ENCODE assay signal across 8 cellular contexts in the genomic region with DNA sequence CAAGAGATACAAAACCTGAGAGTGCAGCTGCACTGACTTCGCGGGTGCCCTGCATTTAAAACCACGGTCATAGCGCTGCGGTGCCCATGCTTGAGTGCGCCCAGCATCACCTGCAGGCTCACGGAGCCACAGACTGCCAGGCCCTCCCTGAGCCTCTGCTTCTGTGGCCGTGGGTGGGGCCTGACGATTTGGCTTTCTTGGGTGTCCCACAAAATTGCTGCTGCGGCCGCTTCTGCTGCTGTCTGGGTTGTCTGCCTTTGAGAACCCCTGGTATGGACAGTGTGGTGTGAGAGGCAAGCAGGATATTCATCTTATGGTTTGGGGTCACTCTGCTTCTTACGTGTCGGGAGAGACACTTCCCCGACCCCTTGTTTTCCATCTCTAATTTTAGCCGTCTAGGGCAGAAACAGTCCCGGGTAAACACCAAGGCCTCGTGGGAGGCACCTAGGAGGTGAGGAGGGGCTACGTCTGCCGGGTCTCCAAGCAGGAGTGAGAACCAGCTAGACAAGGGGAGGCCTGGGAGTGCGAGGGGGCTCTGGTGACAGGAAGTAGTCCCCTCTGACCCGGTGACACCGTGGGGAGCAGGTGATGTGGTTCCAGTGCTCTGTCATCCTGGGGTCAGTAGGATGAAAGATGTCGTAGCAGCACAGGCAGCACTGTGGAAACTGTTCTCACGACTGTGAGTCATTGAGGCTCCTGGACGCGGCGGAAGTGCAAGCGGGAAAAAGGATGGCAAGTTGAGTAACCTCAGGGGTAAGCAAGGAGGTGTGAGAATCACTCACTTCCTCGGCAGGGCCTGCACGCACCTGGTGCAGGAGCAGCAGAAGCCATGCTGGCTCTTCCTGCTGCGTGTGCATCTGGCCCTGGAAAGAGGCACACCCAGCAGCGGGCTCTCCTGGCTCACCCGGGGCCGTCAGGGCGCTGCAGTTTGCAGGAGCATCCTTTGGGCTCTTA.
DNase-seq lines count a peak whose midpoint lies in the region; ATAC-seq and TF ChIP-seq lines count a peak whose summit lies in the region.

No MANE protein-coding gene starts in this region.

- H4K91ac ChIP-seq in IMR-90 (ENCODE audit: insufficient read depth, low read depth, low read length): peak overlapping the region; percentile 13; the same call in 1 of the 2 replicates

- no peak overlapping the region for H3K4me2 ChIP-seq in IMR-90 (ENCODE audit: low read depth, low read length)

- H2BK120ac ChIP-seq in IMR-90 (ENCODE audit: low read depth, low read length): peak overlapping the region; percentile 47; the same call in 1 of the 2 replicates

- peak overlapping the region; percentile 76 for H2AK9ac ChIP-seq in IMR-90 (replicated peaks; ENCODE audit: low read depth, low read length, poor library complexity)

- 0 out of 2 replicates have a peak overlapping the region, but pooled peaks have one; percentile 2 for H3K23ac ChIP-seq in IMR-90 (ENCODE audit: low read depth, low read length)

- peak overlapping the region; percentile 54; the same call in 1 of the 2 replicates for H2AK5ac ChIP-seq in IMR-90 (ENCODE audit: low read depth, low read length)

- H3K4me1 ChIP-seq in IMR-90 (ENCODE audit: control insufficient read depth, insufficient read depth, low read length): peaks cover 20% of the 10 kb centered on the region

- in situ Hi-C loops in IMR-90 (cut with MboI; ENCODE audit: low sequenced_read_pairs): no loop called here

- CTCF ChIA-PET in IMR-90 (lab: Yijun Ruan, JAX): no interaction called here
- CTCF ChIA-PET in activated CD4-positive, alpha-beta memory T cell treated with anti-CD3 and anti-CD28 coated beads for 36 hours (lab: Charles Lee): interaction anchor here (0.5 kb wide), 1 partner anchor 605 kb away, joined by 3 read pairs; no protein-coding TSS in a partner anchor

- peak overlapping the region; percentile 44 for H3K4me3 Mint-ChIP-seq in activated CD4-positive, alpha-beta memory T cell treated with anti-CD3 and anti-CD28 coated beads for 36 hours

- H3K36me3 Mint-ChIP-seq in activated CD4-positive, alpha-beta memory T cell treated with anti-CD3 and anti-CD28 coated beads for 36 hours: no peaks in the 10 kb centered on the region

- DNase-seq in IMR-90: peak; percentile 86
- peak; percentile 87 for DNase-seq in activated CD4-positive, alpha-beta memory T cell treated with anti-CD3 and anti-CD28 coated beads for 36 hours
- peak; percentile 70 for DNase-seq in epithelial cell of prostate (ENCODE audit: low read depth, low spot score)
- peak; percentile 70 for DNase-seq in stimulated activated CD4-positive, alpha-beta T cell treated with anti-CD3 and anti-CD28 coated beads, Interleukin-4, amount 100 ng/mL, for 24 hours
- no peak for DNase-seq in NCI-H187 treated with DMSO at 0.1 percent for 48 hours (lab: John Stamatoyannopoulos, UW)
- no peak for DNase-seq in amniotic stem cell (lab: John Stamatoyannopoulos, UW)

- H3K36me3 ChIP-seq in IMR-90 (ENCODE audit: control insufficient read depth, insufficient read depth, low read length): no peaks in the 10 kb centered on the region

- 74% methylated on average over 20 of the region's 35 CpGs; no CpG with 5 or more reads in 1 of the 2 experiments for WGBS in IMR-90 (ENCODE audit: extremely low coverage in 2 of 2, insufficient read length in 1 of 2), 2 experiments

- H3K18ac ChIP-seq in IMR-90 (ENCODE audit: low read depth, low read length): no peak overlapping the region

- H3K4me1 Mint-ChIP-seq in activated CD4-positive, alpha-beta memory T cell treated with anti-CD3 and anti-CD28 coated beads for 36 hours (ENCODE audit: low read depth): peaks cover 36% of the 10 kb centered on the region

- no peaks in the 10 kb centered on the region for H3K27me3 ChIP-seq in IMR-90 (ENCODE audit: control insufficient read depth, insufficient read depth, low read length)

- H3K9me3 ChIP-seq in IMR-90 (ENCODE audit: control insufficient read depth, insufficient read depth, low read length): no peaks in the 10 kb centered on the region

- dilution Hi-C loops in IMR-90 (cut with HindIII; ENCODE audit: low sequenced_read_pairs, unreplicated experiment): no loop called here

- peak; percentile 18 for ATAC-seq in IMR-90 (ENCODE audit: low read depth)
- ATAC-seq in GM18511 (IDR thresholded peaks at IDR 0.05; ENCODE audit: unreplicated experiment): no peak
- ATAC-seq in HG03432 (IDR thresholded peaks at IDR 0.05; ENCODE audit: unreplicated experiment): no peak

- BruUV-seq in IMR-90 (replicated peaks; lab: Mats Ljungman, UMichigan): no TSS peak

- H3K14ac ChIP-seq in IMR-90 (replicated peaks; ENCODE audit: low read depth, low read length): no peak overlapping the region

- peaks cover 18% of the 10 kb centered on the region for H3K9me1 ChIP-seq in IMR-90 (ENCODE audit: insufficient read depth, low read length)

- no peak overlapping the region for H3K4me3 ChIP-seq in IMR-90 (ENCODE audit: insufficient read depth, low read depth, low read length)

- H3K9ac ChIP-seq in IMR-90 (ENCODE audit: low read depth, low read length): no peak overlapping the region

- TF ChIP-seq CTCF in IMR-90 (conservative IDR thresholded peaks at IDR 0.05; ENCODE audit: low read depth, low read length): no peak

- H3K27ac Mint-ChIP-seq in activated CD4-positive, alpha-beta memory T cell treated with anti-CD3 and anti-CD28 coated beads for 36 hours: peak overlapping the region; percentile 79

- H2AFZ ChIP-seq in IMR-90 (replicated peaks; ENCODE audit: low read length, poor library complexity): peak overlapping the region; percentile 6

- intact Hi-C loops in IMR-90 (cut with micrococcal nuclease): no loop called here
- intact Hi-C loops in activated CD4-positive, alpha-beta memory T cell treated with anti-CD3 and anti-CD28 coated beads for 36 hours (cut with micrococcal nuclease): loop anchor here (2.0 kb wide), 1 partner anchor 56 kb away; no protein-coding TSS in a partner anchor

- H2BK15ac ChIP-seq in IMR-90 (ENCODE audit: low read depth, low read length): no peak overlapping the region

- no peak for TF ChIP-seq POLR2A in IMR-90 (IDR thresholded peaks at IDR 0.05; ENCODE audit: low read depth, low read length)

- no peak overlapping the region for H4K5ac ChIP-seq in IMR-90 (ENCODE audit: low read depth, low read length)

- POLR2A ChIA-PET in IMR-90 (lab: Charles Lee; ENCODE audit: unreplicated experiment): no interaction called here
- POLR2A ChIA-PET in activated CD4-positive, alpha-beta memory T cell treated with anti-CD3 and anti-CD28 coated beads for 36 hours (lab: Charles Lee): no interaction called here

- H3K56ac ChIP-seq in IMR-90 (ENCODE audit: extremely low read depth, insufficient read depth, low read length): no peak overlapping the region

- TF ChIP-seq RAD21 in IMR-90 (IDR thresholded peaks at IDR 0.05; ENCODE audit: low read length): peak; percentile 5; the same call in 1 of the 2 replicates

- H3K79me1 ChIP-seq in IMR-90 (ENCODE audit: low read depth in 1 of 2, low read length in 2 of 2): peaks cover 51 to 82% of the 10 kb centered on the region in 2 experiments

- peak overlapping the region; percentile 39; the same call in 1 of the 2 replicates for H2BK20ac ChIP-seq in IMR-90 (ENCODE audit: low read depth, low read length)

- H4K8ac ChIP-seq in IMR-90 (ENCODE audit: low read depth in 2 of 2, low read length in 2 of 2): peak overlapping the region in 1 of 2 experiments; percentile 46; a peak in 2 of 4 replicates

- no peaks in the 10 kb centered on the region for H4K20me1 ChIP-seq in IMR-90 (ENCODE audit: insufficient read depth, low read length)

- H2BK5ac ChIP-seq in IMR-90 (ENCODE audit: low read depth, low read length, poor library complexity, severe bottlenecking): peak overlapping the region; percentile 24

- H3K27ac ChIP-seq in IMR-90 (ENCODE audit: insufficient read depth, low read length): 0 out of 2 replicates have a peak overlapping the region, but pooled peaks have one; percentile 15
- H3K27ac ChIP-seq in epithelial cell of prostate: peak overlapping the region; percentile 53

- no peaks in the 10 kb centered on the region for H3K27me3 Mint-ChIP-seq in activated CD4-positive, alpha-beta memory T cell treated with anti-CD3 and anti-CD28 coated beads for 36 hours

- peak overlapping the region; percentile 51; the same call in 1 of the 2 replicates for H3K4ac ChIP-seq in IMR-90 (ENCODE audit: low read depth, low read length)

- no peaks in the 10 kb centered on the region for H3K9me3 Mint-ChIP-seq in activated CD4-positive, alpha-beta memory T cell treated with anti-CD3 and anti-CD28 coated beads for 36 hours

TF ChIP-seq in IMR-90, 13 proteins besides CTCF, POLR2A, EP300 and RAD21:
- TF ChIP-seq FOS (IDR thresholded peaks at IDR 0.05; ENCODE audit: low read depth, low read length) (peak; percentile 76), ELK1 (IDR thresholded peaks at IDR 0.05; ENCODE audit: borderline replicate concordance, low read depth, low read length) (peak; percentile 6; the same call in 1 of the 2 replicates), SMC3 (IDR thresholded peaks at IDR 0.05; ENCODE audit: low read depth, low read length) (no peak), RCOR1 (IDR thresholded peaks at IDR 0.05; ENCODE audit: insufficient replicate concordance, low read length) (peak; percentile 55), RFX5 (IDR thresholded peaks at IDR 0.05; ENCODE audit: low read depth, low read length) (no peak), CEBPB (IDR thresholded peaks at IDR 0.05; ENCODE audit: low read depth, low read length) (peak; percentile 87), BHLHE40 (IDR thresholded peaks at IDR 0.05; ENCODE audit: low read depth, low read length) (peak; percentile 35; the same call in 1 of the 2 replicates)
- TF ChIP-seq, protein P1, sequence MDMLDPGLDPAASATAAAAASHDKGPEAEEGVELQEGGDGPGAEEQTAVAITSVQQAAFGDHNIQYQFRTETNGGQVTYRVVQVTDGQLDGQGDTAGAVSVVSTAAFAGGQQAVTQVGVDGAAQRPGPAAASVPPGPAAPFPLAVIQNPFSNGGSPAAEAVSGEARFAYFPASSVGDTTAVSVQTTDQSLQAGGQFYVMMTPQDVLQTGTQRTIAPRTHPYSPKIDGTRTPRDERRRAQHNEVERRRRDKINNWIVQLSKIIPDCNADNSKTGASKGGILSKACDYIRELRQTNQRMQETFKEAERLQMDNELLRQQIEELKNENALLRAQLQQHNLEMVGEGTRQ (IDR thresholded peaks at IDR 0.05; ENCODE audit: low read depth, low read length): peak; percentile 9; the same call in 1 of the 2 replicates

Comparison
In these comparisons a context has a peak if more than half of its experiments do, and no peak if none do; other contexts are left out.
1. DNase-seq: peak in IMR-90 (single experiment), activated CD4-positive, alpha-beta memory T cell treated with anti-CD3 and anti-CD28 coated beads for 36 hours (single experiment), epithelial cell of prostate (single experiment) and stimulated activated CD4-positive, alpha-beta T cell treated with anti-CD3 and anti-CD28 coated beads, Interleukin-4, amount 100 ng/mL, for 24 hours (single experiment); none in NCI-H187 treated with DMSO at 0.1 percent for 48 hours (single experiment) and amniotic stem cell (single experiment).